31 cellular contexts compared by ENCODE assay signal in the genomic region with DNA sequence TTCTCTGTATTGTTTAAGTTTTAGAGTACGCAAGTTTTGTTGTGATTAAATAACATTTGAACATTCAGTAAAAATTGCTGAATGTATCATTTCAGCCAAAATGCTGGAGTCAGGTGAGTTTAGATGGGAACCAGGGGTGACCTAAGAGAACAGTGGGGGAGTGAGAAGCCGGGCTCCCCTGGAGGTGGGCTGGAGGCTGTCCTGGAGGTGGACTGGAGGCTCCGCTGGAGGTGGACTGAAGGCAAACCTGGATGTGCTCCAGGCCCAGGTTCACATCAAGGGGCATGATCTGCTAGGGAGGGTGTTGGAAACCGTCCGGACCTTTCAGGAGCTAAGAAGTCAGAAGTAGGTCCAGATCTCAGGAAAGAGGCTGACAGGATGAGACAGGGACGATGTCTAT. TPM values are rescaled to one million over a fixed set of nuclear protein-coding genes. Genes with fewer than 3 reads are reported as not detected.
DNase-seq lines count a peak whose midpoint lies in the region; ATAC-seq, FAIRE-seq and TF ChIP-seq lines count a peak whose summit lies in the region.
"Had no signal": no experiment of that assay in that cellular context is flagged by ENCODE, and none has a peak within 500 bp of the region (broad histone marks: within the 10 kb centered on the region; RNA-seq: fewer than 3 reads in every experiment).

No MANE protein-coding gene starts in this region.

- no peak overlapping the region for H2AFZ ChIP-seq in astrocyte (ENCODE audit: low read depth, low read length)
- no peak overlapping the region for H2AFZ ChIP-seq in neuronal stem cell (ENCODE audit: low read length)

- H3K9ac ChIP-seq in astrocyte (ENCODE audit: low read length) (no peak overlapping the region), neuronal stem cell (ENCODE audit: low read depth, low read length, poor library complexity) (no peak overlapping the region)
- H3K9ac ChIP-seq: BLaER1 had no signal

- no peak overlapping the region for H2BK120ac ChIP-seq in neuronal stem cell (ENCODE audit: low read depth, low read length)

- H3K4me1 ChIP-seq in HEK293 (ENCODE audit: control insufficient read depth, insufficient read depth, low read length), result no peaks in the 10 kb centered on the region
- H3K4me1 ChIP-seq in astrocyte (ENCODE audit: insufficient read depth, low read length), result no peaks in the 10 kb centered on the region
- H3K4me1 ChIP-seq in neuronal stem cell (ENCODE audit: control insufficient read depth in 2 of 2, insufficient read depth in 1 of 2, low read depth in 1 of 2, low read length in 2 of 2), result no peaks in the 10 kb centered on the region
- H3K4me1 ChIP-seq: BE2C had no signal

- no peak overlapping the region for H4K91ac ChIP-seq in neuronal stem cell (ENCODE audit: low read depth, low read length, poor library complexity)

- no peak overlapping the region for H2AK5ac ChIP-seq in neuronal stem cell (ENCODE audit: low read depth, low read length)

- no peak for FAIRE-seq in astrocyte (lab: Jason Lieb, UNC)
- FAIRE-seq: A204.1, GM12878, GM12892, GM18507 had no signal

- H3K4me1 Mint-ChIP-seq in astrocyte (ENCODE audit: low read depth, unreplicated experiment), result no peaks in the 10 kb centered on the region
- H3K4me1 Mint-ChIP-seq in activated CD8-positive, alpha-beta T cell treated with anti-CD3 and anti-CD28 coated beads for 36 hours (ENCODE audit: low read depth), result peaks cover 10% of the 10 kb centered on the region
- H3K4me1 Mint-ChIP-seq: CD14-positive monocyte had no signal

- no peaks in the 10 kb centered on the region for H4K20me1 ChIP-seq in astrocyte (ENCODE audit: insufficient read depth, low read length)
- H4K20me1 ChIP-seq: BLaER1 had no signal

- H3K27ac ChIP-seq in HEK293 (ENCODE audit: extremely low read depth, low read depth, low read length) (no peak overlapping the region), astrocyte (ENCODE audit: low read depth, low read length) (no peak overlapping the region), neuronal stem cell (replicated peaks; ENCODE audit: low read length) (no peak overlapping the region)
- H3K27ac ChIP-seq: BLaER1 had no signal

- CTCF ChIA-PET in HEK293 (lab: Yijun Ruan, JAX), result no interaction called here
- CTCF ChIA-PET in activated CD8-positive, alpha-beta T cell treated with anti-CD3 and anti-CD28 coated beads for 36 hours (lab: Charles Lee), result interaction anchor here (1.0 to 3.1 kb wide), 4 partner anchors 17 to 141 kb away, joined by 3 to 10 read pairs (median 6); no protein-coding TSS in a partner anchor

- no peak overlapping the region for H2BK15ac ChIP-seq in neuronal stem cell (ENCODE audit: low read length)

- no peak overlapping the region for H3K23ac ChIP-seq in neuronal stem cell (ENCODE audit: low read depth, low read length, poor library complexity)

- peak overlapping the region; percentile 16 for H3K18ac ChIP-seq in neuronal stem cell (ENCODE audit: low read length)

- DNase-seq in astrocyte (ENCODE audit: low read depth) (no peak), neuronal stem cell (ENCODE audit: low spot score) (no peak), Kasumi-1 (lab: John Stamatoyannopoulos, UW) (no peak)
- no peak for DNase-seq in stimulated activated naive CD4-positive, alpha-beta T cell (lab: John Stamatoyannopoulos, UW)
- DNase-seq in activated CD8-positive, alpha-beta T cell treated with anti-CD3 and anti-CD28 coated beads for 36 hours, result no peak
- DNase-seq: 8988T; ACHN; BE2C; C1 segment of cervical spinal cord; CD4-positive, alpha-beta memory T cell; CD4-positive, CD25-positive, alpha-beta regulatory T cell; CD8-positive, alpha-beta memory T cell; COR-L47; DMS 273 treated with DMSO at 0.1 percent for 48 hours; DMS153; DMS53; DMS79; DND-41; EL; GDM1 had no signal

- H3K27me3 Mint-ChIP-seq in astrocyte (ENCODE audit: low read depth, unreplicated experiment), result peaks cover 62% of the 10 kb centered on the region
- H3K27me3 Mint-ChIP-seq in activated CD8-positive, alpha-beta T cell treated with anti-CD3 and anti-CD28 coated beads for 36 hours, result peaks cover 6% of the 10 kb centered on the region

- peak overlapping the region; percentile 29 for H3K27ac Mint-ChIP-seq in astrocyte (ENCODE audit: unreplicated experiment)
- H3K27ac Mint-ChIP-seq in activated CD8-positive, alpha-beta T cell treated with anti-CD3 and anti-CD28 coated beads for 36 hours, result no peak overlapping the region
- H3K27ac Mint-ChIP-seq: CD14-positive monocyte; CD4-positive, alpha-beta memory T cell had no signal

- peaks cover 28% of the 10 kb centered on the region for H3K27me3 ChIP-seq in astrocyte (ENCODE audit: insufficient read depth, low read length)
- peaks cover 0 to 61% (median 2%) of the 10 kb centered on the region in 3 experiments for H3K27me3 ChIP-seq in neuronal stem cell (ENCODE audit: control insufficient read depth in 3 of 3, insufficient read depth in 3 of 3, low read depth in 1 of 3, low read length in 3 of 3)
- H3K27me3 ChIP-seq: BE2C, BLaER1 had no signal

- no peaks in the 10 kb centered on the region for H3K79me2 ChIP-seq in astrocyte (ENCODE audit: insufficient read depth, low read length)

- H3K14ac ChIP-seq in neuronal stem cell (ENCODE audit: low read length), result no peak overlapping the region

- H3K36me3 ChIP-seq in HEK293 (ENCODE audit: control insufficient read depth in 2 of 2, insufficient read depth in 1 of 2, low read length in 2 of 2) (no peaks in the 10 kb centered on the region), astrocyte (ENCODE audit: insufficient read depth, low read length) (no peaks in the 10 kb centered on the region), neuronal stem cell (replicated peaks in 1 of 2; ENCODE audit: control insufficient read depth in 2 of 2, insufficient read depth in 2 of 2, low read length in 2 of 2) (no peaks in the 10 kb centered on the region)
- H3K36me3 ChIP-seq: BE2C, BLaER1 had no signal

- H3K36me3 Mint-ChIP-seq in astrocyte (ENCODE audit: low read depth, unreplicated experiment), result peaks cover 2% of the 10 kb centered on the region
- H3K36me3 Mint-ChIP-seq in activated CD8-positive, alpha-beta T cell treated with anti-CD3 and anti-CD28 coated beads for 36 hours (ENCODE audit: low read depth), result no peaks in the 10 kb centered on the region
- H3K36me3 Mint-ChIP-seq: CD14-positive monocyte; CD4-positive, alpha-beta memory T cell; CD8-positive, alpha-beta memory T cell had no signal

- TF ChIP-seq CTCF in HEK293 (tag by site-specific recombination; IDR thresholded peaks at IDR 0.05) (no peak), astrocyte (IDR thresholded peaks at IDR 0.05; ENCODE audit: insufficient read depth, low read depth, low read length) (no peak)
- TF ChIP-seq CTCF in activated CD8-positive, alpha-beta T cell treated with anti-CD3 and anti-CD28 coated beads for 36 hours (IDR thresholded peaks at IDR 0.05), result no peak

- H3K4me3 Mint-ChIP-seq in astrocyte (ENCODE audit: unreplicated experiment), result no peak overlapping the region
- no peak overlapping the region for H3K4me3 Mint-ChIP-seq in activated CD8-positive, alpha-beta T cell treated with anti-CD3 and anti-CD28 coated beads for 36 hours
- H3K4me3 Mint-ChIP-seq: CD14-positive monocyte; CD4-positive, alpha-beta memory T cell; CD4-positive, CD25-positive, alpha-beta regulatory T cell; CD8-positive, alpha-beta memory T cell had no signal

- POLR2A ChIA-PET in HEK293 (lab: Yijun Ruan, JAX), result no interaction called here
- POLR2A ChIA-PET in activated CD8-positive, alpha-beta T cell treated with anti-CD3 and anti-CD28 coated beads for 36 hours (lab: Charles Lee), result no interaction called here

- WGBS in neuronal stem cell (ENCODE audit: extremely low coverage in 2 of 2, insufficient read length in 2 of 2, insufficient replicate concordance in 1 of 2), 2 donors, result no CpG with 5 or more reads among the region's 6 CpGs

- ATAC-seq in activated CD8-positive, alpha-beta T cell treated with anti-CD3 and anti-CD28 coated beads for 36 hours, result no peak
- ATAC-seq: GM12878 had no signal

- H3K9me3 ChIP-seq in HEK293 (ENCODE audit: control insufficient read depth, insufficient read depth, low read depth, low read length), result no peaks in the 10 kb centered on the region
- peaks cover 2% of the 10 kb centered on the region for H3K9me3 ChIP-seq in astrocyte (ENCODE audit: insufficient read depth, low read depth, low read length)
- peaks cover 0 to 12% of the 10 kb centered on the region in 2 donors for H3K9me3 ChIP-seq in neuronal stem cell (replicated peaks in 1 of 2; ENCODE audit: control insufficient read depth in 2 of 2, insufficient read depth in 1 of 2, low read depth in 1 of 2, low read length in 2 of 2)
- H3K9me3 ChIP-seq: BE2C had no signal

- no peak overlapping the region for H3K4me3 ChIP-seq in HEK293 (ENCODE audit: low read depth, low read length)
- H3K4me3 ChIP-seq in astrocyte (ENCODE audit: insufficient read depth, low read depth, low read length), result no peak overlapping the region
- H3K4me3 ChIP-seq in neuronal stem cell (ENCODE audit: low read length in 2 of 2), result no peak overlapping the region
- H3K4me3 ChIP-seq: BLaER1, GM12878 had no signal

- no peak overlapping the region for H3K4me2 ChIP-seq in astrocyte (ENCODE audit: low read length)
- H3K4me2 ChIP-seq in neuronal stem cell (ENCODE audit: insufficient read depth, low read length, poor library complexity, severe bottlenecking), result no peak overlapping the region
- H3K4me2 ChIP-seq: BLaER1 had no signal

- H2BK5ac ChIP-seq in neuronal stem cell (ENCODE audit: low read length), result no peak overlapping the region

- H4K8ac ChIP-seq in neuronal stem cell (ENCODE audit: low read depth, low read length), result no peak overlapping the region

- no peaks in the 10 kb centered on the region for H3K79me1 ChIP-seq in neuronal stem cell (ENCODE audit: low read depth, low read length)

- H2BK12ac ChIP-seq in neuronal stem cell (ENCODE audit: low read length), result no peak overlapping the region

- peaks cover 11% of the 10 kb centered on the region for H3K9me3 Mint-ChIP-seq in astrocyte (ENCODE audit: unreplicated experiment)
- peaks cover 12% of the 10 kb centered on the region for H3K9me3 Mint-ChIP-seq in activated CD8-positive, alpha-beta T cell treated with anti-CD3 and anti-CD28 coated beads for 36 hours

- no peak overlapping the region for H3K4ac ChIP-seq in neuronal stem cell (ENCODE audit: low read length)

- intact Hi-C loops in activated CD8-positive, alpha-beta T cell treated with anti-CD3 and anti-CD28 coated beads for 36 hours (cut with micrococcal nuclease), result loop anchor here (5.0 kb wide), 1 partner anchor 49 kb away; the partner anchor contains the start of gene GATA2

TF ChIP-seq in HEK293, 187 proteins besides CTCF, POLR2A, EP300 and RAD21:
- TF ChIP-seq GLIS1 (tag by site-specific recombination; IDR thresholded peaks at IDR 0.05) (peak; percentile 89), EGR2 (tag by site-specific recombination; IDR thresholded peaks at IDR 0.05; ENCODE audit: low read depth) (0 out of 2 replicates have a peak, but pooled peaks have one; percentile 19), ZNF561 (tag by site-specific recombination; IDR thresholded peaks at IDR 0.05; ENCODE audit: borderline replicate concordance) (no peak)
TF ChIP-seq in HEK293: peak in this region for 2.

RNA-seq across cellular contexts. Expression of gene DNAJB8, which starts 23.7 kb away (rescaled TPM):
- not detected in 2 replicates for total RNA-seq in astrocyte
- not detected for polyA plus RNA-seq in neuronal stem cell (2013, experiment 1 of 2)
- polyA plus RNA-seq in neuronal stem cell (2013, experiment 2 of 2), result not detected
- not detected for total RNA-seq in activated CD8-positive, alpha-beta T cell treated with anti-CD3 and anti-CD28 coated beads for 36 hours
- total RNA-seq: A673; CD4-positive, alpha-beta memory T cell; CD4-positive, CD25-positive, alpha-beta regulatory T cell; CD8-positive, alpha-beta memory T cell; Daoy; G401; GM12878 had no signal
- polyA plus RNA-seq: AG04450; CD14-positive monocyte; CD4-positive, alpha-beta memory T cell; CD4-positive, CD25-positive, alpha-beta regulatory T cell; CD8-positive, alpha-beta memory T cell; GM12878 had no signal

RNA-seq across cellular contexts. Expression of gene GATA2, which starts 50.1 kb away (rescaled TPM):
- 0.58 and 1.7 TPM in 2 replicates for total RNA-seq in astrocyte
- 0.03 TPM for polyA plus RNA-seq in neuronal stem cell (2013, experiment 1 of 2)
- polyA plus RNA-seq in neuronal stem cell (2013, experiment 2 of 2), result 0.04 TPM
- total RNA-seq in activated CD8-positive, alpha-beta T cell treated with anti-CD3 and anti-CD28 coated beads for 36 hours, result not detected
- total RNA-seq: CD4-positive, alpha-beta memory T cell; CD8-positive, alpha-beta memory T cell had no signal
- polyA plus RNA-seq: CD4-positive, alpha-beta memory T cell; CD4-positive, CD25-positive, alpha-beta regulatory T cell; CD8-positive, alpha-beta memory T cell; GM12878 had no signal
